ENCODE assay signal across 9 cellular contexts in genomic region chr21:32391755-32392154, GRCh38. TPM values are rescaled to one million over a fixed set of nuclear protein-coding genes. Genes with fewer than 3 reads are reported as not detected.
A peak's percentile ranks its signal among the peaks of the same experiment; 100 is the strongest.
DNase-seq lines count a peak whose midpoint lies in the region; ATAC-seq, FAIRE-seq and TF ChIP-seq lines count a peak whose summit lies in the region.
"Had no signal": no experiment of that assay in that cellular context is flagged by ENCODE, and none has a peak within 500 bp of the region (broad histone marks: within the 10 kb centered on the region; RNA-seq: fewer than 3 reads in every experiment).

No MANE protein-coding gene starts in this region.

- H3K36me3 ChIP-seq in adipocyte (ENCODE audit: control insufficient read depth, insufficient read depth, low read length, severe bottlenecking) = peaks cover 3% of the 10 kb centered on the region
- peaks cover 8 to 25% of the 10 kb centered on the region in 2 experiments; a peak in 4 of 5 replicates for H3K36me3 ChIP-seq in HepG2 (replicated peaks in 1 of 2; ENCODE audit: control insufficient read depth in 1 of 2, insufficient read depth in 2 of 2, low read length in 2 of 2)
- H3K36me3 ChIP-seq in thoracic aorta = no peaks in the 10 kb centered on the region

- no TSS peak for BruUV-seq in HepG2 (replicated peaks; lab: Mats Ljungman, UMichigan)

- no peaks in the 10 kb centered on the region for H3K27me3 ChIP-seq in adipocyte (replicated peaks; ENCODE audit: control insufficient read depth, insufficient read depth, low read length)
- H3K27me3 ChIP-seq in HepG2 (ENCODE audit: control insufficient read depth in 1 of 2, insufficient read depth in 2 of 2, low read length in 2 of 2) = no peaks in the 10 kb centered on the region
- no peaks in the 10 kb centered on the region for H3K27me3 ChIP-seq in thoracic aorta (replicated peaks; ENCODE audit: insufficient read depth)

- H3K27ac ChIP-seq in HepG2 (ENCODE audit: extremely low read length, insufficient read depth, low read length) (no peak overlapping the region), thoracic aorta (no peak overlapping the region)

- peaks cover 7% of the 10 kb centered on the region; the same call in 1 of the 2 replicates for H4K20me1 ChIP-seq in HepG2 (ENCODE audit: insufficient read depth, low read length)

- intact Hi-C loops in activated naive CD4-positive, alpha-beta T cell treated with anti-CD3 and anti-CD28 coated beads for 36 hours (cut with micrococcal nuclease) = loop anchor here (2.0 to 5.0 kb wide), 2 partner anchors 381 to 724 kb away; no protein-coding TSS in a partner anchor
- intact Hi-C loops in HepG2 (cut with micrococcal nuclease; ENCODE audit: unreplicated experiment) = loop anchor here (1.0 kb wide), 1 partner anchor 61 kb away; no protein-coding TSS in a partner anchor

- DNase-seq in activated naive CD4-positive, alpha-beta T cell treated with anti-CD3 and anti-CD28 coated beads for 36 hours = no peak
- no peak for DNase-seq in activated naive CD4-positive, alpha-beta T cell (lab: John Stamatoyannopoulos, UW)
- DNase-seq in adipocyte (ENCODE audit: low read depth) = no peak
- DNase-seq in HepG2 (ENCODE audit: low spot score) = no peak
- no peak for DNase-seq in thoracic aorta (ENCODE audit: low spot score)
- DNase-seq in activated CD8-positive, alpha-beta memory T cell treated with anti-CD3 and anti-CD28 coated beads for 24 hours = no peak
- no peak for DNase-seq in NOMO-1 treated with dmso at 0.1 percent for 144 hours (lab: John Stamatoyannopoulos, UW; ENCODE audit: unreplicated experiment)

- in situ Hi-C loops in HepG2 (cut with HindIII; ENCODE audit: extremely low pct_ligation_motif_present, low pct_unique_long_range_greater_than_20kb) = no loop called here

- POLR2A ChIA-PET in HepG2 (lab: Yijun Ruan, JAX) = interaction anchor here (1.4 to 2.5 kb wide), 3 partner anchors 27 to 220 kb away, joined by 4 to 22 read pairs (median 5); partner anchors contain the start of gene CFAP298

- no peak for TF ChIP-seq POLR2A in HepG2 (IDR thresholded peaks at IDR 0.05; ENCODE audit: insufficient read depth in 1 of 2, low read depth in 2 of 2, low read length in 2 of 2)

- H3K4me3 ChIP-seq in adipocyte (ENCODE audit: low read length) = peak overlapping the region; percentile 94
- H3K4me3 ChIP-seq in HepG2 (replicated peaks in 1 of 3; ENCODE audit: insufficient read depth in 1 of 3, low read depth in 2 of 3, low read length in 3 of 3) = peak overlapping the region; percentile 79 to 88 (median 88)
- H3K4me3 ChIP-seq in thoracic aorta = peak overlapping the region; percentile 99

- no peaks in the 10 kb centered on the region for H3K9me3 ChIP-seq in adipocyte (ENCODE audit: control insufficient read depth, low read length)
- H3K9me3 ChIP-seq in HepG2 (ENCODE audit: low read length) = no peaks in the 10 kb centered on the region
- H3K9me3 ChIP-seq in thoracic aorta = no peaks in the 10 kb centered on the region

- CTCF ChIA-PET in activated naive CD4-positive, alpha-beta T cell treated with anti-CD3 and anti-CD28 coated beads for 36 hours (lab: Charles Lee) = interaction anchor here (0.6 to 1.1 kb wide), 7 partner anchors 208 to 392 kb away, joined by 3 to 4 read pairs (median 3); no protein-coding TSS in a partner anchor
- CTCF ChIA-PET in HepG2 (lab: Yijun Ruan, JAX; ENCODE audit: low intra/inter-chr PET ratio, low total read pairs) = no interaction called here

- no peak overlapping the region for H2AFZ ChIP-seq in HepG2 (ENCODE audit: low read length)

- H3K4me3 Mint-ChIP-seq in activated naive CD4-positive, alpha-beta T cell treated with anti-CD3 and anti-CD28 coated beads for 36 hours = peak overlapping the region; percentile 83

- TF ChIP-seq CTCF in HepG2 (CRISPR knock-in tag; IDR thresholded peaks at IDR 0.05) = no peak
- no peak for TF ChIP-seq CTCF in thoracic aorta (IDR thresholded peaks at IDR 0.05)

- H3K9ac ChIP-seq in adipocyte (ENCODE audit: low read length) = peak overlapping the region; percentile 88
- peak overlapping the region; percentile 79 for H3K9ac ChIP-seq in HepG2 (ENCODE audit: insufficient read depth, low read depth, low read length)

- peaks cover 49% of the 10 kb centered on the region for H3K79me2 ChIP-seq in HepG2 (ENCODE audit: insufficient read depth, low read length)

- H3K36me3 Mint-ChIP-seq in activated naive CD4-positive, alpha-beta T cell treated with anti-CD3 and anti-CD28 coated beads for 36 hours (ENCODE audit: low read depth) = peaks cover 15% of the 10 kb centered on the region

- TF ChIP-seq RAD21 in HepG2 (CRISPR knock-in tag; IDR thresholded peaks at IDR 0.05) = no peak

- TF ChIP-seq EP300 in HepG2 (IDR thresholded peaks at IDR 0.05; ENCODE audit: low read depth in 2 of 2, low read length in 2 of 2) (no peak), HepG2 (CRISPR knock-in tag; IDR thresholded peaks at IDR 0.05; ENCODE audit: borderline replicate concordance) (no peak)

- no peak for FAIRE-seq in HepG2 (lab: Jason Lieb, UNC)
- FAIRE-seq: D721Med had no signal

- peak overlapping the region; percentile 14 for H3K27ac Mint-ChIP-seq in activated naive CD4-positive, alpha-beta T cell treated with anti-CD3 and anti-CD28 coated beads for 36 hours

- ATAC-seq in HepG2 = no peak
- ATAC-seq in thoracic aorta (ENCODE audit: insufficient number of reproducible peaks, low FRiP score, low read depth) = no peak
- no peak for ATAC-seq in GM21381 (IDR thresholded peaks at IDR 0.05; ENCODE audit: unreplicated experiment)

- H3K27me3 Mint-ChIP-seq in activated naive CD4-positive, alpha-beta T cell treated with anti-CD3 and anti-CD28 coated beads for 36 hours (ENCODE audit: low read depth) = no peaks in the 10 kb centered on the region

- H3K4me1 Mint-ChIP-seq in activated naive CD4-positive, alpha-beta T cell treated with anti-CD3 and anti-CD28 coated beads for 36 hours (ENCODE audit: low read depth) = peaks cover 57% of the 10 kb centered on the region

- WGBS in HepG2 (ENCODE audit: low lambda C conversion rate) = 14% methylated on average over 4 of the region's 4 CpGs

- H3K4me1 ChIP-seq in adipocyte (ENCODE audit: control insufficient read depth, insufficient read depth, low read length) = peaks cover 38% of the 10 kb centered on the region
- H3K4me1 ChIP-seq in HepG2 (ENCODE audit: insufficient read depth, low read length) = peaks cover 55% of the 10 kb centered on the region
- H3K4me1 ChIP-seq in thoracic aorta (ENCODE audit: control insufficient read depth in 1 of 2, low read depth in 2 of 2) = peaks cover 15 to 54% of the 10 kb centered on the region in 2 donors

- H3K4me2 ChIP-seq in HepG2 (ENCODE audit: low read depth, low read length) = peak overlapping the region; percentile 80

- no peaks in the 10 kb centered on the region for H3K9me3 Mint-ChIP-seq in activated naive CD4-positive, alpha-beta T cell treated with anti-CD3 and anti-CD28 coated beads for 36 hours

RNA-seq across cellular contexts. Expression of gene URB1, which starts 1.1 kb away (rescaled TPM):
- total RNA-seq in activated naive CD4-positive, alpha-beta T cell treated with anti-CD3 and anti-CD28 coated beads for 36 hours = 10 to 100 TPM; 20.8 to 21.4 TPM
- 13.5 and 16.7 TPM in 2 replicates for total RNA-seq in HepG2 (2016; rRNA removed; fragmentation: Illumina TruSeq; extraction: Trizol)
- total RNA-seq in HepG2 (2016; cell fraction: cytosol; rRNA removed; fragmentation: Illumina TruSeq; extraction: Trizol; ENCODE audit: low read depth) = 2.1 TPM in 2 replicates
- 13.4 and 17.6 TPM in 2 replicates for total RNA-seq in HepG2 (2016; cell fraction: insoluble cytoplasmic fraction; rRNA removed; fragmentation: Illumina TruSeq; extraction: Trizol)
- total RNA-seq in HepG2 (2016; cell fraction: membrane; rRNA removed; fragmentation: Illumina TruSeq; extraction: Trizol) = 3.8 and 5.4 TPM in 2 replicates
- total RNA-seq in HepG2 (2016; cell fraction: nucleus; rRNA removed; fragmentation: Illumina TruSeq; extraction: Trizol) = 31.3 and 34.7 TPM in 2 replicates
- 4.5 and 5.8 TPM in 2 replicates for polyA plus RNA-seq in HepG2 (2011; rRNA removed)
- 2.6 and 2.7 TPM in 2 replicates for polyA plus RNA-seq in HepG2 (2011; cell fraction: cytosol; rRNA removed)
- polyA plus RNA-seq in HepG2 (2011; cell fraction: nucleus; rRNA removed) = 12.4 and 12.6 TPM in 2 replicates
- polyA plus RNA-seq in HepG2 (2012) = 7.4 and 8.5 TPM in 2 replicates
- 0.38 and 0.41 TPM in 2 replicates for polyA plus RNA-seq in HepG2 (2016; cell fraction: cytosol; fragmentation: Illumina TruSeq; extraction: Trizol; ENCODE audit: low read depth)
- 5.2 and 6.4 TPM in 2 replicates for polyA plus RNA-seq in HepG2 (2016; cell fraction: insoluble cytoplasmic fraction; fragmentation: Illumina TruSeq; extraction: Trizol; ENCODE audit: low read depth)
- 0.81 and 1.0 TPM in 2 replicates for polyA plus RNA-seq in HepG2 (2016; cell fraction: membrane; fragmentation: Illumina TruSeq; extraction: Trizol; ENCODE audit: low read depth)
- polyA plus RNA-seq in HepG2 (2016; cell fraction: nucleus; fragmentation: Illumina TruSeq; extraction: Trizol; ENCODE audit: insufficient read depth, low read depth) = 18.2 and 19.9 TPM in 2 replicates
- polyA minus RNA-seq in HepG2 (2011; rRNA and poly(A)+ RNA removed; ENCODE audit: low replicate concordance) = 19.4 and 24.1 TPM in 2 replicates
- 7.3 and 7.6 TPM in 2 replicates for polyA minus RNA-seq in HepG2 (2011; cell fraction: cytosol; rRNA and poly(A)+ RNA removed)
- polyA minus RNA-seq in HepG2 (2011; cell fraction: nucleus; rRNA and poly(A)+ RNA removed) = 29.5 and 29.8 TPM in 2 replicates
- total RNA-seq in thoracic aorta = 10 to 100 TPM; 35.1 to 64.8 TPM

RNA-seq across cellular contexts. Expression of gene EVA1C, which starts 20.8 kb away (rescaled TPM):
- total RNA-seq in activated naive CD4-positive, alpha-beta T cell treated with anti-CD3 and anti-CD28 coated beads for 36 hours = 1 to 10 TPM; 5.3 to 5.9 TPM
- total RNA-seq in HepG2 (2016; rRNA removed; fragmentation: Illumina TruSeq; extraction: Trizol) (0.29 TPM in 1 of 2 replicates, not detected in the other), thoracic aorta (100 to 1,000 TPM in 1 of 2 donors, 10 to 100 TPM in 1; 81.2 to 115 TPM)
- total RNA-seq in HepG2 (2016; cell fraction: cytosol; rRNA removed; fragmentation: Illumina TruSeq; extraction: Trizol; ENCODE audit: low read depth) = not detected in 2 replicates
- total RNA-seq in HepG2 (2016; cell fraction: insoluble cytoplasmic fraction; rRNA removed; fragmentation: Illumina TruSeq; extraction: Trizol) = not detected in 2 replicates
- 0.14 TPM in 1 of 2 replicates, not detected in the other for total RNA-seq in HepG2 (2016; cell fraction: membrane; rRNA removed; fragmentation: Illumina TruSeq; extraction: Trizol)
- total RNA-seq in HepG2 (2016; cell fraction: nucleus; rRNA removed; fragmentation: Illumina TruSeq; extraction: Trizol) = not detected in 2 replicates
- polyA plus RNA-seq in HepG2 (2011; rRNA removed) = 0.33 and 0.34 TPM in 2 replicates
- polyA plus RNA-seq in HepG2 (2011; cell fraction: cytosol; rRNA removed) = 0.40 and 0.54 TPM in 2 replicates
- polyA plus RNA-seq in HepG2 (2011; cell fraction: nucleus; rRNA removed) = 0.12 and 0.55 TPM in 2 replicates
- polyA plus RNA-seq in HepG2 (2012) = 0.67 and 0.79 TPM in 2 replicates
- 0.09 TPM in 1 of 2 replicates, not detected in the other for polyA plus RNA-seq in HepG2 (2016; cell fraction: cytosol; fragmentation: Illumina TruSeq; extraction: Trizol; ENCODE audit: low read depth)
- not detected in 2 replicates for polyA plus RNA-seq in HepG2 (2016; cell fraction: insoluble cytoplasmic fraction; fragmentation: Illumina TruSeq; extraction: Trizol; ENCODE audit: low read depth)
- 0.22 TPM in 1 of 2 replicates, not detected in the other for polyA plus RNA-seq in HepG2 (2016; cell fraction: membrane; fragmentation: Illumina TruSeq; extraction: Trizol; ENCODE audit: low read depth)
- not detected in 2 replicates for polyA plus RNA-seq in HepG2 (2016; cell fraction: nucleus; fragmentation: Illumina TruSeq; extraction: Trizol; ENCODE audit: insufficient read depth, low read depth)
- 1.4 and 58.2 TPM in 2 replicates for polyA minus RNA-seq in HepG2 (2011; rRNA and poly(A)+ RNA removed; ENCODE audit: low replicate concordance)
- polyA minus RNA-seq in HepG2 (2011; cell fraction: cytosol; rRNA and poly(A)+ RNA removed) = not detected in 2 replicates
- 0.52 TPM in 1 of 2 replicates, not detected in the other for polyA minus RNA-seq in HepG2 (2011; cell fraction: nucleus; rRNA and poly(A)+ RNA removed)

Comparison
In these comparisons a context has a peak if more than half of its experiments do, and no peak if none do; other contexts are left out.
1. RNA of gene EVA1C, which starts 20.8 kb away (total RNA-seq): 81.2 to 115 TPM in thoracic aorta; 5.3 to 5.9 TPM in activated naive CD4-positive, alpha-beta T cell treated with anti-CD3 and anti-CD28 coated beads for 36 hours and 0.14 to 0.29 TPM in HepG2; every median in the first group is over 10 times any median in the second.
2. Peak in every context shown above with its lines, with median percentiles within 50 percentile points of each other: H3K4me3 ChIP-seq.